8 cellular contexts compared by ENCODE assay signal in the genomic region with DNA sequence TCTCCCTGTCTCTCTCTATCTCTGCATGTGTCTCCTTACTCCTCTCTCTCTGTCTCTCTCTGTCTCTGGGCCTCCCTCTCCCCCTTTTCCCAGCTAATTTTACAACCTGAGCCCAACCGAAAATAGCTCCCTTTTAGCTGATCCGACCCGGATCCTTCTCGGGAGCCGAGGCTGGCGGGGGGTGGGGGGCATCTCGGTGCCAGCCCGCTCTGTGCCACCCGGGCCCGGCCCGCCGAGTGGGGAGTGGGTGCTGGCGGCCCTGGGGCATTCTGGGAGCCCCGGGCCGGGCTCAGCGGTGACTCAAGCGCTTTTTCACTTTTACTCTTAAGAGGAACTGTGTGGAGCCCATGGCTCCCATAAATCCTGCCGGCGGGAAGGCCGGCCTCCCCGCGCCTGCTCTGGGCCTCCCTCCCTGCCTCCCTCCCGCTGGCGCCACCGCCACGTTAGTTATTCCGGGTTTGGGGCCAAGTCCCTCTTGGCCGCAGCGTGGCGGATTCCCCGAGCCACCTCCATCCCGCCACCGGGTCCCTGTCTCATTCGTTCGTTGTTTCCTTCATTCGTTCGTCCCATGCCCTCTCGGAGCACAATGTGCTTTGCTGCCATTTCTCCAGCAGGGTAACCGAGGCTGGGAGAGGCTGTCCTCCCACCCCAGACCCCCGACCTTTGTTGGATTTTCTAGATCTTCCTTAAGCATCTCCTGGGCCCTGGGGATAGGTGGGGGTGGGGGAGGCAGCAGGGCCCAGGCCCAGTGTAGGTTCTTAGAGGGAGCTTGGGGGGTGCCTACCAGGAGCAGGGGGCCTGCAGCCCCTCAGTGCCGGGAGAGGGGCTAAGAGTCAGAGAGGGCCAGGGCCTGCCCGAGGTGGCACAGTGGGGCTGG. TPM values are rescaled to one million over a fixed set of nuclear protein-coding genes. Genes with fewer than 3 reads are reported as not detected.
DNase-seq lines count a peak whose midpoint lies in the region; ATAC-seq, FAIRE-seq and TF ChIP-seq lines count a peak whose summit lies in the region.

No MANE protein-coding gene starts in this region.

- POLR2A ChIA-PET in endothelial cell of umbilical vein (lab: Charles Lee): no interaction called here

- intact Hi-C loops in endothelial cell of umbilical vein (cut with micrococcal nuclease): no loop called here

- no TSS peak for BruUV-seq in endothelial cell of umbilical vein (replicated peaks; lab: Mats Ljungman, UMichigan)

- no peaks in the 10 kb centered on the region for H3K27me3 ChIP-seq in endothelial cell of umbilical vein (ENCODE audit: control insufficient read depth in 2 of 2, insufficient read depth in 2 of 2, low read length in 2 of 2)
- no peaks in the 10 kb centered on the region for H3K27me3 ChIP-seq in muscle layer of duodenum (ENCODE audit: low read depth, low read length)

- no peak for TF ChIP-seq CTCF in endothelial cell of umbilical vein (IDR thresholded peaks at IDR 0.05; ENCODE audit: extremely low read depth in 1 of 2, insufficient read depth in 1 of 2, low read depth in 1 of 2, low read length in 2 of 2)

- H3K4me1 ChIP-seq in ES-I3 (ENCODE audit: insufficient read depth, low read length): no peaks in the 10 kb centered on the region; the same call in 1 of the 2 replicates
- peaks cover 31% of the 10 kb centered on the region for H3K4me1 ChIP-seq in endothelial cell of umbilical vein (ENCODE audit: control insufficient read depth, extremely low read depth, insufficient read depth, low read length)
- peaks cover 10 to 44% of the 10 kb centered on the region in 2 donors for H3K4me1 ChIP-seq in muscle layer of duodenum (ENCODE audit: control insufficient read depth in 1 of 2, insufficient read depth in 2 of 2, low read length in 2 of 2)

- H2AFZ ChIP-seq in endothelial cell of umbilical vein (ENCODE audit: low read depth, low read length): no peak overlapping the region

- peak overlapping the region; percentile 64 for H3K4me2 ChIP-seq in endothelial cell of umbilical vein (ENCODE audit: insufficient read depth, low read length)

- dilution Hi-C loops in endothelial cell of umbilical vein (cut with MboI; ENCODE audit: extremely low pct_ligation_motif_present, low sequenced_read_pairs): no loop called here

- ATAC-seq in GM18502 (IDR thresholded peaks at IDR 0.05; ENCODE audit: poor library complexity, unreplicated experiment): no peak
- no peak for ATAC-seq in GM21447 (IDR thresholded peaks at IDR 0.05; ENCODE audit: unreplicated experiment)
- ATAC-seq in HG03135 (IDR thresholded peaks at IDR 0.05; ENCODE audit: unreplicated experiment): no peak

- peak; percentile 24 for FAIRE-seq in endothelial cell of umbilical vein (lab: Jason Lieb, UNC)

- H4K20me1 ChIP-seq in endothelial cell of umbilical vein (replicated peaks; ENCODE audit: control insufficient read depth, extremely low read depth, insufficient read depth, low read length): no peaks in the 10 kb centered on the region

- H3K4me3 ChIP-seq in endothelial cell of umbilical vein (replicated peaks in 1 of 3; ENCODE audit: insufficient read depth in 1 of 3, low read depth in 1 of 3, low read length in 3 of 3): peak overlapping the region in 2 of 3 experiments; percentile 2 to 28
- peak overlapping the region; percentile 65 to 87 for H3K4me3 ChIP-seq in muscle layer of duodenum (ENCODE audit: low read depth in 1 of 2, low read length in 2 of 2)

- no peaks in the 10 kb centered on the region for H3K9me1 ChIP-seq in endothelial cell of umbilical vein (replicated peaks; ENCODE audit: control insufficient read depth, extremely low read depth, insufficient read depth, low read length)

- peak overlapping the region; percentile 48 for H3K9ac ChIP-seq in ES-I3 (ENCODE audit: low read depth, low read length)
- peak overlapping the region; percentile 22 for H3K9ac ChIP-seq in endothelial cell of umbilical vein (replicated peaks; ENCODE audit: extremely low read depth, insufficient read depth, low read length)

- H3K79me2 ChIP-seq in endothelial cell of umbilical vein (ENCODE audit: control insufficient read depth, insufficient read depth, low read length): peaks cover 86% of the 10 kb centered on the region

- H3K36me3 ChIP-seq in ES-I3 (ENCODE audit: insufficient read depth, low read length): no peaks in the 10 kb centered on the region
- no peaks in the 10 kb centered on the region for H3K36me3 ChIP-seq in endothelial cell of umbilical vein (ENCODE audit: control insufficient read depth in 2 of 2, extremely low read depth in 1 of 2, insufficient read depth in 2 of 2, low read length in 2 of 2)
- H3K36me3 ChIP-seq in muscle layer of duodenum (ENCODE audit: control insufficient read depth in 1 of 2, insufficient read depth in 2 of 2, low read length in 2 of 2): peaks cover 0 to 6% of the 10 kb centered on the region in 2 donors

- CTCF ChIA-PET in endothelial cell of umbilical vein (lab: Charles Lee): interaction anchor here (2.3 kb wide), 1 partner anchor 60 kb away, joined by 10 read pairs; no protein-coding TSS in a partner anchor

- H3K9me3 ChIP-seq in ES-I3 (ENCODE audit: control insufficient read depth, insufficient read depth, low read length): no peaks in the 10 kb centered on the region
- no peaks in the 10 kb centered on the region for H3K9me3 ChIP-seq in endothelial cell of umbilical vein (replicated peaks; ENCODE audit: control insufficient read depth, insufficient read depth, low read length)
- H3K9me3 ChIP-seq in muscle layer of duodenum (ENCODE audit: control insufficient read depth in 1 of 2, low read length in 2 of 2): no peaks in the 10 kb centered on the region

- H3K27ac ChIP-seq in endothelial cell of umbilical vein (ENCODE audit: insufficient read depth, low read depth, low read length) (peak overlapping the region; percentile 2), muscle layer of duodenum (ENCODE audit: low read length) (peak overlapping the region; percentile 93)

- DNase-seq in NCI-H446 treated with DMSO at 0.1 percent for 48 hours (lab: John Stamatoyannopoulos, UW): peak; percentile 58
- peak; percentile 41 for DNase-seq in endothelial cell of umbilical vein (ENCODE audit: low read depth, low spot score)
- DNase-seq in OCI-M2 (lab: John Stamatoyannopoulos, UW; ENCODE audit: unreplicated experiment): no peak

- TF ChIP-seq POLR2A in endothelial cell of umbilical vein (IDR thresholded peaks at IDR 0.05; ENCODE audit: low read depth, low read length): no peak

TF ChIP-seq in endothelial cell of umbilical vein, 7 proteins besides CTCF, POLR2A, EP300 and RAD21:
- TF ChIP-seq MAX (IDR thresholded peaks at IDR 0.05; ENCODE audit: insufficient read depth, insufficient read length): no peak
- TF ChIP-seq JUN (IDR thresholded peaks at IDR 0.05; ENCODE audit: borderline replicate concordance, insufficient read depth, insufficient read length, low read depth): no peak
- TF ChIP-seq GATA2 (IDR thresholded peaks at IDR 0.05; ENCODE audit: insufficient read depth, insufficient read length, low read depth, low read length): no peak
- TF ChIP-seq MYC (IDR thresholded peaks at IDR 0.05; ENCODE audit: low read depth, low read length): no peak
- TF ChIP-seq FOS (IDR thresholded peaks at IDR 0.05; ENCODE audit: borderline replicate concordance, insufficient read depth, low read length): no peak
- TF ChIP-seq POLR2AphosphoS5 (IDR thresholded peaks at IDR 0.05; ENCODE audit: insufficient read depth, low read depth, low read length): no peak
- TF ChIP-seq EZH2 (IDR thresholded peaks at IDR 0.05; ENCODE audit: borderline replicate concordance, low read depth, low read length, severe bottlenecking): no peak

RNA-seq across cellular contexts. Expression of gene NFIC, which starts 3.2 kb away (rescaled TPM):
- 131 and 133 TPM in 2 replicates for total RNA-seq in endothelial cell of umbilical vein
- polyA plus RNA-seq in endothelial cell of umbilical vein: 8.5 and 11.4 TPM in 2 replicates
- 12.8 and 14.1 TPM in 2 replicates for polyA plus RNA-seq in endothelial cell of umbilical vein (2011; cell fraction: cytosol; rRNA removed)
- polyA plus RNA-seq in endothelial cell of umbilical vein (2011; cell fraction: nucleus; rRNA removed): 21.9 and 24.5 TPM in 2 replicates
- polyA plus RNA-seq in endothelial cell of umbilical vein (2012): 41.1 and 45.2 TPM in 2 replicates
- polyA minus RNA-seq in endothelial cell of umbilical vein: 16.4 and 18.3 TPM in 2 replicates
- polyA minus RNA-seq in endothelial cell of umbilical vein (2011; cell fraction: cytosol; rRNA and poly(A)+ RNA removed): 35.0 TPM
- polyA minus RNA-seq in endothelial cell of umbilical vein (2011; cell fraction: nucleus; rRNA and poly(A)+ RNA removed): 14.8 and 32.1 TPM in 2 replicates
